33 cellular contexts compared by ENCODE assay signal in genomic region chr1:69215883-69216282, GRCh38.
"Had no signal": no experiment of that assay in that cellular context is flagged by ENCODE, and none has a peak within 500 bp of the region (broad histone marks: within the 10 kb centered on the region; RNA-seq: fewer than 3 reads in every experiment).

No MANE protein-coding gene starts in this region.

- H3K9me3 ChIP-seq: adrenal gland, ascending aorta, body of pancreas, breast epithelium had no signal

- H3K4me3 ChIP-seq: adrenal gland, ascending aorta, body of pancreas, breast epithelium, cardiac muscle cell had no signal

- ATAC-seq: activated naive CD4-positive, alpha-beta T cell treated with anti-CD3 and anti-CD28 coated beads, Interleukin-2, amount 50 U/mL, for 72 hours; activated naive CD8-positive, alpha-beta T cell treated with anti-CD3 and anti-CD28 coated beads, Interleukin-2, amount 50 U/mL, for 24 hours; activated T-cell treated with anti-CD3 and anti-CD28 coated beads, Interleukin-2, amount 50 U/mL, for 4 hours; activated T-cell treated with anti-CD3 and anti-CD28 coated beads, Interleukin-2, amount 50 U/mL, for 72 hours; activated T-helper 17 cell treated with anti-CD3 and anti-CD28 coated beads, Interleukin-2, amount 50 U/mL, for 72 hours; body of pancreas had no signal

- H3K4me1 ChIP-seq: adrenal gland, ascending aorta, body of pancreas, breast epithelium had no signal

- H3K36me3 ChIP-seq: adrenal gland, ascending aorta, brain microvascular endothelial cell, breast epithelium, cardiac muscle cell had no signal

- FAIRE-seq: astrocyte, bronchial epithelial cell had no signal

- H3K27me3 ChIP-seq: adrenal gland, ascending aorta, body of pancreas, brain microvascular endothelial cell, breast epithelium, cardiac muscle cell had no signal

- H3K27ac ChIP-seq: adrenal gland, ascending aorta, body of pancreas, brain microvascular endothelial cell, breast epithelium, cardiac muscle cell had no signal

- DNase-seq: activated effector memory CD4-positive, alpha-beta T cell treated with anti-CD3 and anti-CD28 coated beads, Interleukin-2, amount 50 U/mL, for 16 hours; activated effector memory CD4-positive, alpha-beta T cell treated with Interleukin-2 at 50 U/mL for 16 hours; activated gamma-delta T cell; activated gamma-delta T cell treated with Interleukin-2 at 50 U/mL for 16 hours; activated naive CD4-positive, alpha-beta T cell; activated naive CD4-positive, alpha-beta T cell treated with anti-CD3 and anti-CD28 coated beads for 36 hours; activated naive CD4-positive, alpha-beta T cell treated with anti-CD3 and anti-CD28 coated beads, Interleukin-2, amount 10 ng/mL, durations not matched to agents 7 days and 5 days; activated naive CD4-positive, alpha-beta T cell treated with anti-CD3 and anti-CD28 coated beads, Interleukin-2, amount 50 U/mL, for 16 hours; activated naive CD4-positive, alpha-beta T cell treated with Interleukin-2 at 50 U/mL for 16 hours; activated naive CD8-positive, alpha-beta T cell treated with anti-CD3 and anti-CD28 coated beads for 36 hours; activated naive CD8-positive, alpha-beta T cell treated with anti-CD3 and anti-CD28 coated beads, Interleukin-2, amount 10 ng/mL, durations not matched to agents 7 days and 5 days; activated naive CD8-positive, alpha-beta T cell treated with anti-CD3 and anti-CD28 coated beads, Interleukin-2, amount 50 U/mL, for 24 hours; activated T-cell treated with anti-CD3 and anti-CD28 coated beads, Interleukin-2, amount 50 U/mL, for 24 hours; activated T-cell treated with anti-CD3 and anti-CD28 coated beads, Interleukin-2, amount 50 U/mL, for 4 hours; activated T-cell treated with anti-CD3 and anti-CD28 coated beads, Interleukin-2, amount 50 U/mL, for 48 hours; activated T-cell treated with anti-CD3 and anti-CD28 coated beads, Interleukin-2, amount 50 U/mL, for 72 hours; adrenal gland; amniotic stem cell; amygdala; anterior cingulate cortex; aorta; body of pancreas; brain microvascular endothelial cell; caudate nucleus; central memory CD4-positive, alpha-beta T cell; cerebellar nuclear complex had no signal
